Comparison of ENCODE assay signal across 13 cellular contexts in genomic region chr10:26488344-26488743, GRCh38. TPM values are rescaled to one million over a fixed set of nuclear protein-coding genes. Genes with fewer than 3 reads are reported as not detected.
DNase-seq lines count a peak whose midpoint lies in the region; ATAC-seq, FAIRE-seq and TF ChIP-seq lines count a peak whose summit lies in the region.
"Had no signal": no experiment of that assay in that cellular context is flagged by ENCODE, and none has a peak within 500 bp of the region (broad histone marks: within the 10 kb centered on the region; RNA-seq: fewer than 3 reads in every experiment).

No MANE protein-coding gene starts in this region.

- TF ChIP-seq CTCF in neutrophil (IDR thresholded peaks at IDR 0.05) = no peak

- peaks cover 56 to 76% (median 67%) of the 10 kb centered on the region in 3 donors for H3K4me1 Mint-ChIP-seq in CD8-positive, alpha-beta memory T cell

- no peak for TF ChIP-seq POLR2A in GM12891 (IDR thresholded peaks at IDR 0.05; ENCODE audit: low read depth, low read length)

- peaks cover 10 to 34% (median 12%) of the 10 kb centered on the region in 3 donors for H3K36me3 Mint-ChIP-seq in CD8-positive, alpha-beta memory T cell
- H3K36me3 Mint-ChIP-seq in activated naive CD4-positive, alpha-beta T cell treated with anti-CD3 and anti-CD28 coated beads, Interleukin-2, amount 50 U/mL, for 72 hours = peaks cover 18 to 23% of the 10 kb centered on the region in 2 donors
- H3K36me3 Mint-ChIP-seq: type B pancreatic cell had no signal

- DNase-seq in CD8-positive, alpha-beta memory T cell = no peak
- DNase-seq in M059J (ENCODE audit: low read depth) (peak; percentile 80), GM12891 (ENCODE audit: insufficient read length, low spot score) (no peak), superior temporal gyrus (ENCODE audit: extremely low spot score) (no peak)
- DNase-seq in activated naive CD4-positive, alpha-beta T cell treated with anti-CD3 and anti-CD28 coated beads, Interleukin-2, amount 50 U/mL, for 72 hours (ENCODE audit: low spot score in 2 of 2) = peak in 1 of 2 donors; percentile 60
- DNase-seq: GDM1, NCI-H526 treated with DMSO at 0.1 percent for 48 hours had no signal

- H3K27ac Mint-ChIP-seq in CD8-positive, alpha-beta memory T cell = peak overlapping the region; percentile 73 to 97 (median 91)
- peak overlapping the region; percentile 98 for H3K27ac Mint-ChIP-seq in activated naive CD4-positive, alpha-beta T cell treated with anti-CD3 and anti-CD28 coated beads, Interleukin-2, amount 50 U/mL, for 72 hours
- H3K27ac Mint-ChIP-seq: type B pancreatic cell had no signal

- FAIRE-seq in GM12891 (lab: Jason Lieb, UNC) = no peak

- H3K4me1 ChIP-seq in CD8-positive, alpha-beta memory T cell (ENCODE audit: insufficient read depth, low read length) = peaks cover 56% of the 10 kb centered on the region
- H3K4me1 ChIP-seq in neutrophil (ENCODE audit: control insufficient read depth in 1 of 2, insufficient read depth in 1 of 2, low read depth in 1 of 2, low read length in 1 of 2) = peaks cover 88 to 91% of the 10 kb centered on the region in 2 experiments
- H3K4me1 ChIP-seq: HAP-1 had no signal

- peak in 1 of 2 donors; percentile 48 for ATAC-seq in activated naive CD4-positive, alpha-beta T cell treated with anti-CD3 and anti-CD28 coated beads, Interleukin-2, amount 50 U/mL, for 72 hours
- ATAC-seq in GM19023 (IDR thresholded peaks at IDR 0.05; ENCODE audit: unreplicated experiment) = no peak

- CTCF ChIA-PET in CD8-positive, alpha-beta memory T cell (lab: Charles Lee) = no interaction called here

- H3K36me3 ChIP-seq in CD8-positive, alpha-beta memory T cell (ENCODE audit: insufficient read depth, low read length) = no peaks in the 10 kb centered on the region
- peaks cover 21% of the 10 kb centered on the region for H3K36me3 ChIP-seq in neutrophil
- H3K36me3 ChIP-seq: HAP-1 had no signal

- H3K27me3 Mint-ChIP-seq in CD8-positive, alpha-beta memory T cell = no peaks in the 10 kb centered on the region
- H3K27me3 Mint-ChIP-seq: type B pancreatic cell had no signal

- peaks cover 0 to 2% (median 0%) of the 10 kb centered on the region in 5 donors for H3K9me3 Mint-ChIP-seq in CD8-positive, alpha-beta memory T cell
- no peaks in the 10 kb centered on the region for H3K9me3 Mint-ChIP-seq in activated naive CD4-positive, alpha-beta T cell treated with anti-CD3 and anti-CD28 coated beads, Interleukin-2, amount 50 U/mL, for 72 hours
- H3K9me3 Mint-ChIP-seq: type B pancreatic cell had no signal

- H3K9me3 ChIP-seq in CD8-positive, alpha-beta memory T cell (ENCODE audit: low read length) = no peaks in the 10 kb centered on the region
- no peaks in the 10 kb centered on the region for H3K9me3 ChIP-seq in neutrophil
- H3K9me3 ChIP-seq: HAP-1 had no signal

- H3K27me3 ChIP-seq in CD8-positive, alpha-beta memory T cell (ENCODE audit: insufficient read depth, low read length, poor library complexity, severe bottlenecking) = no peaks in the 10 kb centered on the region
- H3K27me3 ChIP-seq in neutrophil = no peaks in the 10 kb centered on the region

- POLR2A ChIA-PET in CD8-positive, alpha-beta memory T cell (lab: Charles Lee) = no interaction called here

- peak overlapping the region in 6 of 7 donors; percentile 8 to 42 (median 24) for H3K4me3 Mint-ChIP-seq in CD8-positive, alpha-beta memory T cell
- H3K4me3 Mint-ChIP-seq: type B pancreatic cell had no signal

- H3K4me3 ChIP-seq in CD8-positive, alpha-beta memory T cell (ENCODE audit: low read length) = no peak overlapping the region
- H3K4me3 ChIP-seq in neutrophil (ENCODE audit: low read depth in 1 of 2, low read length in 1 of 2) = no peak overlapping the region
- H3K4me3 ChIP-seq: HAP-1 had no signal

- no peak overlapping the region for H3K27ac ChIP-seq in CD8-positive, alpha-beta memory T cell (ENCODE audit: low read depth, low read length)
- H3K27ac ChIP-seq in neutrophil = peak overlapping the region; percentile 81

TF ChIP-seq in GM12891, 5 proteins besides CTCF, POLR2A, EP300 and RAD21:
- TF ChIP-seq PAX5 (IDR thresholded peaks at IDR 0.05; ENCODE audit: insufficient read depth, low read length, severe bottlenecking) = no peak
TF ChIP-seq in GM12891: peak in this region for 0.

RNA-seq across cellular contexts. Expression of gene APBB1IP, which starts 50.2 kb away (rescaled TPM):
- 10 to 100 TPM; 47.7 to 48.9 TPM for total RNA-seq in CD8-positive, alpha-beta memory T cell
- 72.3 TPM for polyA plus RNA-seq in CD8-positive, alpha-beta memory T cell
- 0.37 TPM in 1 of 2 replicates, not detected in the other for total RNA-seq in M059J (2014; rRNA removed; shearing (Covaris generic))
- total RNA-seq in activated naive CD4-positive, alpha-beta T cell treated with anti-CD3 and anti-CD28 coated beads, Interleukin-2, amount 50 U/mL, for 72 hours = 10 to 100 TPM; 31.1 to 43.1 TPM
- polyA plus RNA-seq in GM12891 (2012; ENCODE audit: low read depth, missing spikeins) = 52.0 TPM
- total RNA-seq: LHCN-M2 had no signal
- polyA plus RNA-seq: neural cell had no signal

Comparison
In these comparisons a context has a peak if more than half of its experiments do, and no peak if none do; other contexts are left out.
1. RNA of gene APBB1IP, which starts 50.2 kb away (total RNA-seq): 47.7 to 48.9 TPM in CD8-positive, alpha-beta memory T cell and 31.1 to 43.1 TPM in activated naive CD4-positive, alpha-beta T cell treated with anti-CD3 and anti-CD28 coated beads, Interleukin-2, amount 50 U/mL, for 72 hours; 0.37 TPM in M059J; every median in the first group is over 10 times any median in the second.